In genomic region chr2:2795438-2796091, GRCh38 we compare ENCODE assay signal across 21 cellular contexts.
A peak's percentile ranks its signal among the peaks of the same experiment; 100 is the strongest.
DNase-seq lines count a peak whose midpoint lies in the region; ATAC-seq, FAIRE-seq and TF ChIP-seq lines count a peak whose summit lies in the region.
"Had no signal": no experiment of that assay in that cellular context is flagged by ENCODE, and none has a peak within 500 bp of the region (broad histone marks: within the 10 kb centered on the region; RNA-seq: fewer than 3 reads in every experiment).

No MANE protein-coding gene starts in this region.

- H2BK15ac ChIP-seq in H1 (ENCODE audit: low read length): no peak overlapping the region

- no peak overlapping the region for H2AK5ac ChIP-seq in H1 (ENCODE audit: low read depth, low read length)

- H3K27ac ChIP-seq in right atrium auricular region: no peak overlapping the region
- no peak overlapping the region for H3K27ac ChIP-seq in H1 (ENCODE audit: low read depth, low read length)
- no peak overlapping the region for H3K27ac ChIP-seq in stomach
- H3K27ac ChIP-seq: HL-60 had no signal

- no peak overlapping the region for H3K14ac ChIP-seq in H1 (ENCODE audit: insufficient read length)

- TF ChIP-seq RAD21 in H1 (IDR thresholded peaks at IDR 0.05 in 1 of 2, conservative IDR thresholded peaks at IDR 0.05 in 1 of 2; ENCODE audit: low read depth in 2 of 2, low read length in 2 of 2): no peak

- intact Hi-C loops in left cardiac atrium (cut with DNase I) (no loop called here), stomach (cut with DNase I; ENCODE audit: low total_unique reads) (no loop called here)

- no peak overlapping the region for H2BK20ac ChIP-seq in H1 (ENCODE audit: low read length)

- no peak overlapping the region for H4K5ac ChIP-seq in H1 (ENCODE audit: insufficient read length, low read depth, low read length)

- H3K36me3 ChIP-seq in right atrium auricular region: no peaks in the 10 kb centered on the region
- H3K36me3 ChIP-seq in H1 (ENCODE audit: control insufficient read depth in 2 of 4, insufficient read depth in 4 of 4, low read length in 3 of 4): no peaks in the 10 kb centered on the region
- H3K36me3 ChIP-seq in stomach: no peaks in the 10 kb centered on the region
- H3K36me3 ChIP-seq: BE2C had no signal

- POLR2A ChIA-PET in H1 (lab: Charles Lee; ENCODE audit: partially characterized antibody): no interaction called here

- H3K23ac ChIP-seq in H1 (ENCODE audit: insufficient read length): no peak overlapping the region

- H3K27me3 ChIP-seq in right atrium auricular region (no peaks in the 10 kb centered on the region), H1 (replicated peaks in 1 of 4; ENCODE audit: control insufficient read depth in 3 of 4, extremely low read depth in 1 of 4, insufficient read depth in 3 of 4, low read length in 3 of 4) (no peaks in the 10 kb centered on the region), stomach (peaks cover 0 to 7% (median 0%) of the 10 kb centered on the region in 3 donors)
- H3K27me3 ChIP-seq: BE2C had no signal

- H3K56ac ChIP-seq in H1 (replicated peaks; ENCODE audit: insufficient read length, low read depth, low read length): no peak overlapping the region

- H3K79me2 ChIP-seq in H1 (ENCODE audit: control insufficient read depth in 1 of 2, insufficient read depth in 2 of 2, low read length in 2 of 2): no peaks in the 10 kb centered on the region

- DNase-seq in right atrium auricular region (ENCODE audit: low spot score): peak; percentile 26
- DNase-seq in left cardiac atrium: no peak
- no peak for DNase-seq in H1 (ENCODE audit: low read depth in 1 of 2, low spot score in 2 of 2)
- peak; percentile 29 for DNase-seq in left lobe of liver (ENCODE audit: low spot score)
- DNase-seq in activated naive CD4-positive, alpha-beta T cell treated with Interleukin-2 at 50 U/mL for 16 hours: no peak
- DNase-seq in stomach: no peak
- DNase-seq: ACHN; BE2C; C1 segment of cervical spinal cord; CD4-positive, CD25-positive, alpha-beta regulatory T cell; CD8-positive, alpha-beta memory T cell; COR-L47; DMS 273 treated with DMSO at 0.1 percent for 48 hours; DMS53; DND-41; EL; HCEC 1CT had no signal

- no peaks in the 10 kb centered on the region for H3K9me3 ChIP-seq in right atrium auricular region
- H3K9me3 ChIP-seq in H1 (ENCODE audit: insufficient read depth in 2 of 2, low read depth in 1 of 2, low read length in 1 of 2): no peaks in the 10 kb centered on the region; a peak in 1 of 4 replicates
- no peaks in the 10 kb centered on the region for H3K9me3 ChIP-seq in stomach
- H3K9me3 ChIP-seq: BE2C had no signal

- H2BK120ac ChIP-seq in H1 (replicated peaks; ENCODE audit: low read depth, low read length): no peak overlapping the region

- no peak overlapping the region; the same call in 1 of the 2 replicates for H4K8ac ChIP-seq in H1 (ENCODE audit: extremely low read depth, insufficient read depth, low read length)

- H2BK5ac ChIP-seq in H1 (ENCODE audit: low read depth, low read length): no peak overlapping the region

- ATAC-seq in left cardiac atrium (no peak), left lobe of liver (no peak), GM21423 (IDR thresholded peaks at IDR 0.05; ENCODE audit: unreplicated experiment) (no peak)
- ATAC-seq: GM12878 had no signal

- no peak overlapping the region for H3K4ac ChIP-seq in H1 (replicated peaks; ENCODE audit: insufficient read length, low read depth, low read length)

- H3K4me3 ChIP-seq in right atrium auricular region (no peak overlapping the region), H1 (ENCODE audit: extremely low read depth in 1 of 4, insufficient read depth in 2 of 4, low read depth in 3 of 4, low read length in 4 of 4) (no peak overlapping the region), stomach (no peak overlapping the region)
- H3K4me3 ChIP-seq: GM12878 had no signal

- no peak overlapping the region for H3K4me2 ChIP-seq in H1 (ENCODE audit: insufficient read depth in 1 of 2, low read depth in 2 of 2, low read length in 2 of 2)

- TF ChIP-seq POLR2A in H1 (IDR thresholded peaks at IDR 0.05; ENCODE audit: control extremely low read depth in 1 of 2, low read depth in 2 of 2, low read length in 2 of 2) (no peak), stomach (IDR thresholded peaks at IDR 0.05) (no peak)

- TF ChIP-seq EP300 in H1 (IDR thresholded peaks at IDR 0.05; ENCODE audit: borderline replicate concordance in 1 of 2, low read depth in 2 of 2, low read length in 2 of 2) (no peak), stomach (IDR thresholded peaks at IDR 0.05) (no peak)

- no peaks in the 10 kb centered on the region for H3K79me1 ChIP-seq in H1 (ENCODE audit: low read depth, low read length)

- no peak overlapping the region for H2AFZ ChIP-seq in H1 (ENCODE audit: low read length)

- no peaks in the 10 kb centered on the region; the same call in 1 of the 2 replicates for H3K23me2 ChIP-seq in H1 (ENCODE audit: low read depth, low read length)

- TF ChIP-seq CTCF in right atrium auricular region (IDR thresholded peaks at IDR 0.05) (no peak), H1 (IDR thresholded peaks at IDR 0.05; ENCODE audit: control extremely low read depth in 1 of 3, insufficient read depth in 1 of 3, low read depth in 1 of 3, low read length in 3 of 3) (no peak), stomach (IDR thresholded peaks at IDR 0.05) (no peak)

- FAIRE-seq in H1 (lab: Jason Lieb, UNC): no peak
- FAIRE-seq: A204.1, GM12878 had no signal

- no peak overlapping the region for H3K9ac ChIP-seq in H1 (replicated peaks in 1 of 4; ENCODE audit: extremely low read depth in 1 of 4, low read depth in 3 of 4, low read length in 3 of 4)

- no peaks in the 10 kb centered on the region for H3K4me1 ChIP-seq in right atrium auricular region
- no peaks in the 10 kb centered on the region for H3K4me1 ChIP-seq in H1 (replicated peaks in 1 of 4; ENCODE audit: control insufficient read depth in 3 of 4, insufficient read depth in 4 of 4, low read length in 3 of 4)
- no peaks in the 10 kb centered on the region for H3K4me1 ChIP-seq in stomach
- H3K4me1 ChIP-seq: BE2C had no signal

- 95% methylated on average over 11 of the region's 29 CpGs; no CpG with 5 or more reads in 1 of the 2 experiments for WGBS in H1 (ENCODE audit: extremely low coverage in 1 of 2, insufficient coverage in 1 of 2, insufficient read length in 1 of 2, insufficient replicate concordance in 2 of 2, low coverage in 1 of 2, low lambda C conversion rate in 2 of 2, missing lambda C conversion rate in 1 of 2), 2 experiments
- 89 to 93% (median 92%) methylated on average over 18 to 28 of the region's 29 CpGs for WGBS in stomach, 5 donors

- no peak overlapping the region for H4K91ac ChIP-seq in H1 (replicated peaks; ENCODE audit: insufficient read length, low read length)

- 0 out of 2 replicates have a peak overlapping the region, but pooled peaks have one; percentile 7 for H3K18ac ChIP-seq in H1 (ENCODE audit: extremely low read depth, low read length)

- H2BK12ac ChIP-seq in H1 (ENCODE audit: low read depth, low read length): no peak overlapping the region

- no peaks in the 10 kb centered on the region for H4K20me1 ChIP-seq in H1 (replicated peaks in 1 of 2; ENCODE audit: control insufficient read depth in 1 of 2, insufficient read depth in 2 of 2, low read length in 2 of 2)

- CTCF ChIA-PET in H1 (lab: Charles Lee; ENCODE audit: partially characterized antibody): interaction anchor here (0.6 to 1.2 kb wide), 3 partner anchors 8 to 197 kb away, joined by 3 to 5 read pairs (median 3); no protein-coding TSS in a partner anchor

TF ChIP-seq in H1, 55 proteins besides CTCF, POLR2A, EP300 and RAD21:
- TF ChIP-seq ASH2L (IDR thresholded peaks at IDR 0.05; ENCODE audit: low read length) (no peak), CEBPB (IDR thresholded peaks at IDR 0.05; ENCODE audit: low read depth, low read length) (no peak), TBP (IDR thresholded peaks at IDR 0.05; ENCODE audit: low read depth, low read length) (no peak), CREB1 (IDR thresholded peaks at IDR 0.05) (no peak), TCF12 (IDR thresholded peaks at IDR 0.05; ENCODE audit: low read depth, low read length) (no peak), SP1 (IDR thresholded peaks at IDR 0.05; ENCODE audit: low read depth, low read length) (no peak), PHF8 (conservative IDR thresholded peaks at IDR 0.05; ENCODE audit: low read depth, low read length) (no peak), KDM5A (IDR thresholded peaks at IDR 0.05; ENCODE audit: low read length) (no peak), SP4 (IDR thresholded peaks at IDR 0.05; ENCODE audit: low read length) (no peak), SP2 (IDR thresholded peaks at IDR 0.05; ENCODE audit: low read length) (no peak), POLR2AphosphoS5 (IDR thresholded peaks at IDR 0.05; ENCODE audit: low read depth, low read length) (no peak), JUN (IDR thresholded peaks at IDR 0.05; ENCODE audit: low read depth, low read length) (no peak), HDAC6 (IDR thresholded peaks at IDR 0.05; ENCODE audit: low read depth, low read length) (no peak)
- TF ChIP-seq, protein P1, sequence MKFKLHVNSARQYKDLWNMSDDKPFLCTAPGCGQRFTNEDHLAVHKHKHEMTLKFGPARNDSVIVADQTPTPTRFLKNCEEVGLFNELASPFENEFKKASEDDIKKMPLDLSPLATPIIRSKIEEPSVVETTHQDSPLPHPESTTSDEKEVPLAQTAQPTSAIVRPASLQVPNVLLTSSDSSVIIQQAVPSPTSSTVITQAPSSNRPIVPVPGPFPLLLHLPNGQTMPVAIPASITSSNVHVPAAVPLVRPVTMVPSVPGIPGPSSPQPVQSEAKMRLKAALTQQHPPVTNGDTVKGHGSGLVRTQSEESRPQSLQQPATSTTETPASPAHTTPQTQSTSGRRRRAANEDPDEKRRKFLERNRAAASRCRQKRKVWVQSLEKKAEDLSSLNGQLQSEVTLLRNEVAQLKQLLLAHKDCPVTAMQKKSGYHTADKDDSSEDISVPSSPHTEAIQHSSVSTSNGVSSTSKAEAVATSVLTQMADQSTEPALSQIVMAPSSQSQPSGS (IDR thresholded peaks at IDR 0.05; ENCODE audit: low read length): no peak

Comparison
In these comparisons a context has a peak if more than half of its experiments do, and no peak if none do; other contexts are left out.
1. DNase-seq: peak in right atrium auricular region (single experiment) and left lobe of liver (single experiment); none in left cardiac atrium (single experiment), H1 (0 of 2), activated naive CD4-positive, alpha-beta T cell treated with Interleukin-2 at 50 U/mL for 16 hours (single experiment) and stomach (single experiment).